ENCODE assay signal across 1 cellular context in the genomic region with DNA sequence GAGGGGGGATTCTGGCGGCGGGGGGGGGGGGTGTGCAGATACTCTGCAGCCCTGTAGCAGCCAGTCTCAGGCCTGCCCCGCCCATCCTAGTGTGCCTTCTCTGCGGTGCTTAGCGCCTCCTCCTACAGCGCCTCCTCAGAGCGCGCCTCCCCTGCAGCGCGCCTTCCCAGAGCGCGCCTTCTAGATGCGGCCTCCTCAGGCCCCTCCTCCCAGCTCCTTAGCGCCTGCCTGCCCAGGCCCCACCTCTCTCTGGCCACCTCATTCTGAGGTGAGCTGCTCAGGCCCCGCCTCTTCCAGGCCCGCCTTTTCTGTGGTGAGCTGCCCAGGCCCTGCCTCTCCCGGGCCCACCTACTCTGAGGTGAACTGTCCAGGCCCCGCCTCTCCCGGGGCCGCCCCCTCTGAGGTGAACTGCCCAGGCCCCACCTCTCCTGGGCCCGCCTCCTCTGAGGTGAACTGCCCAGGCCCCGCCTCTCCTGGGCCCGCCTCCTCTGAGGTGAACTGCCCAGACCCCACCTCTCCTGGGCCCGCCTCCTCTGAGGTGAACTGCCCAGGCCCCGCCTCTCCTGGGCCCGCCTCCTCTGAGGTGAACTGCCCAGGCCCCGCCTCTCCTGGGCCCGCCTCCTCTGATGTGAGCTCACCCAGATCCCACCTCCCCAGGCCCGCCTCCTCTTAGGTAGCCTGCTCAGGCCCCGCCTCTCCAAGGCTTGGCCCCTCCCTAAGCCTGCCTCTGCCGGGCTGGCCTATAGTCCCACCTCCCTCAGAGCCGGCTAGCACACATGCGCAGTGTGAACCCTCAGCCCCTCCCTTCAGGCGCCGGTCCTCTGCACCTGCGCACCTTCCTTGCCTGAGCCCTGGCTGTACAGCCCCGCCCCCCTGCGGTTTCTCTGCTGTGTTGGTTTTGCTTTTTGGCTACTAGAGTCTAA.
TF ChIP-seq lines count a peak whose summit lies in the region.

No MANE protein-coding gene starts in this region.

TF ChIP-seq in endothelial cell of umbilical vein, 7 proteins besides CTCF, POLR2A, EP300 and RAD21 (continued from another document):
- TF ChIP-seq, protein P1, sequence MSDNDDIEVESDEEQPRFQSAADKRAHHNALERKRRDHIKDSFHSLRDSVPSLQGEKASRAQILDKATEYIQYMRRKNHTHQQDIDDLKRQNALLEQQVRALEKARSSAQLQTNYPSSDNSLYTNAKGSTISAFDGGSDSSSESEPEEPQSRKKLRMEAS (IDR thresholded peaks at IDR 0.05; ENCODE audit: insufficient read depth, insufficient read length): no peak
- no peak for TF ChIP-seq MYC (IDR thresholded peaks at IDR 0.05; ENCODE audit: low read depth, low read length)
- no peak for TF ChIP-seq JUN (IDR thresholded peaks at IDR 0.05; ENCODE audit: borderline replicate concordance, insufficient read depth, insufficient read length, low read depth)
- no peak for TF ChIP-seq POLR2AphosphoS5 (IDR thresholded peaks at IDR 0.05; ENCODE audit: insufficient read depth, low read depth, low read length)
- no peak for TF ChIP-seq FOS (IDR thresholded peaks at IDR 0.05; ENCODE audit: borderline replicate concordance, insufficient read depth, low read length)
TF ChIP-seq in endothelial cell of umbilical vein: peak in this region for 0.
